12 cellular contexts compared by ENCODE assay signal in genomic region chr3:23219552-23219951, GRCh38. TPM values are rescaled to one million over a fixed set of nuclear protein-coding genes. Genes with fewer than 3 reads are reported as not detected.
DNase-seq lines count a peak whose midpoint lies in the region; ATAC-seq and TF ChIP-seq lines count a peak whose summit lies in the region.
"Had no signal": no experiment of that assay in that cellular context is flagged by ENCODE, and none has a peak within 500 bp of the region (broad histone marks: within the 10 kb centered on the region; RNA-seq: fewer than 3 reads in every experiment).

No MANE protein-coding gene starts in this region.

- DNase-seq in progenitor cell of endocrine pancreas (ENCODE audit: low spot score, unreplicated experiment) (no peak), SIG-M5 treated with dmso at 0.1 percent for 504 hours (lab: John Stamatoyannopoulos, UW; ENCODE audit: unreplicated experiment) (no peak), GOT3 (lab: John Stamatoyannopoulos, UW) (no peak)
- no peak for DNase-seq in activated T-helper 2 cell treated with anti-CD3 and anti-CD28 coated beads, Interferon-gamma antibody, Interleukin-2, Interleukin-4, amounts not matched to agents 10 μg/mL and 5 μg/mL and 100 μg/mL, durations not matched to agents 14 hours and 24 hours and 36 hours (ENCODE audit: low spot score)
- DNase-seq: activated CD4-positive, alpha-beta T cell treated with anti-CD3 and anti-CD28 coated beads, Interleukin-2, amount 10 ng/mL, durations not matched to agents 7 days and 5 days; activated naive CD4-positive, alpha-beta T cell treated with anti-CD3 and anti-CD28 coated beads for 36 hours; naive thymus-derived CD8-positive, alpha-beta T cell; NCI-H446 treated with DMSO at 0.1 percent for 48 hours; uterus had no signal

- TF ChIP-seq CTCF in progenitor cell of endocrine pancreas (IDR thresholded peaks at IDR 0.05; ENCODE audit: unreplicated experiment) = no peak

- H3K9me3 Mint-ChIP-seq in progenitor cell of endocrine pancreas (ENCODE audit: low read depth) = peaks cover 20% of the 10 kb centered on the region
- peaks cover 3% of the 10 kb centered on the region for H3K9me3 Mint-ChIP-seq in activated T-helper 2 cell treated with anti-CD3 and anti-CD28 coated beads, Interferon-gamma antibody, Interleukin-2, Interleukin-4, amounts not matched to agents 10 μg/mL and 5 μg/mL and 100 μg/mL, durations not matched to agents 14 hours and 24 hours and 36 hours

- peaks cover 5% of the 10 kb centered on the region for H3K36me3 Mint-ChIP-seq in progenitor cell of endocrine pancreas (ENCODE audit: insufficient read depth)
- no peaks in the 10 kb centered on the region for H3K36me3 Mint-ChIP-seq in activated T-helper 2 cell treated with anti-CD3 and anti-CD28 coated beads, Interferon-gamma antibody, Interleukin-2, Interleukin-4, amounts not matched to agents 10 μg/mL and 5 μg/mL and 100 μg/mL, durations not matched to agents 14 hours and 24 hours and 36 hours (ENCODE audit: low read depth)

- no peaks in the 10 kb centered on the region for H3K27me3 Mint-ChIP-seq in progenitor cell of endocrine pancreas
- H3K27me3 Mint-ChIP-seq in activated T-helper 2 cell treated with anti-CD3 and anti-CD28 coated beads, Interferon-gamma antibody, Interleukin-2, Interleukin-4, amounts not matched to agents 10 μg/mL and 5 μg/mL and 100 μg/mL, durations not matched to agents 14 hours and 24 hours and 36 hours (ENCODE audit: low read depth) = no peaks in the 10 kb centered on the region
- H3K27me3 Mint-ChIP-seq: activated CD4-positive, alpha-beta T cell treated with anti-CD3 and anti-CD28 coated beads, Interleukin-2, amount 10 ng/mL, durations not matched to agents 7 days and 5 days; naive thymus-derived CD8-positive, alpha-beta T cell had no signal

- H3K4me3 Mint-ChIP-seq in progenitor cell of endocrine pancreas (ENCODE audit: low read depth) = no peak overlapping the region
- no peak overlapping the region for H3K4me3 Mint-ChIP-seq in activated T-helper 2 cell treated with anti-CD3 and anti-CD28 coated beads, Interferon-gamma antibody, Interleukin-2, Interleukin-4, amounts not matched to agents 10 μg/mL and 5 μg/mL and 100 μg/mL, durations not matched to agents 14 hours and 24 hours and 36 hours (ENCODE audit: low read depth)
- H3K4me3 Mint-ChIP-seq: activated CD4-positive, alpha-beta T cell treated with anti-CD3 and anti-CD28 coated beads, Interleukin-2, amount 10 ng/mL, durations not matched to agents 7 days and 5 days; activated naive CD4-positive, alpha-beta T cell treated with anti-CD3 and anti-CD28 coated beads for 36 hours; naive thymus-derived CD8-positive, alpha-beta T cell had no signal

- ATAC-seq in GM19023 (IDR thresholded peaks at IDR 0.05; ENCODE audit: unreplicated experiment) = peak; percentile 41
- peak; percentile 46 for ATAC-seq in HG02571 (IDR thresholded peaks at IDR 0.05; ENCODE audit: unreplicated experiment)
- peak; percentile 57 for ATAC-seq in HG03432 (IDR thresholded peaks at IDR 0.05; ENCODE audit: unreplicated experiment)
- ATAC-seq: naive thymus-derived CD8-positive, alpha-beta T cell had no signal

- peaks cover 25% of the 10 kb centered on the region for H3K4me1 Mint-ChIP-seq in progenitor cell of endocrine pancreas (ENCODE audit: low read depth)
- peaks cover 10% of the 10 kb centered on the region for H3K4me1 Mint-ChIP-seq in activated T-helper 2 cell treated with anti-CD3 and anti-CD28 coated beads, Interferon-gamma antibody, Interleukin-2, Interleukin-4, amounts not matched to agents 10 μg/mL and 5 μg/mL and 100 μg/mL, durations not matched to agents 14 hours and 24 hours and 36 hours (ENCODE audit: low read depth)
- H3K4me1 Mint-ChIP-seq: activated CD4-positive, alpha-beta T cell treated with anti-CD3 and anti-CD28 coated beads, Interleukin-2, amount 10 ng/mL, durations not matched to agents 7 days and 5 days had no signal

- intact Hi-C loops in activated T-helper 2 cell treated with anti-CD3 and anti-CD28 coated beads, Interferon-gamma antibody, Interleukin-2, Interleukin-4, amounts not matched to agents 10 μg/mL and 5 μg/mL and 100 μg/mL, durations not matched to agents 14 hours and 24 hours and 36 hours (cut with micrococcal nuclease) = no loop called here

- peak overlapping the region; percentile 4 for H3K27ac Mint-ChIP-seq in progenitor cell of endocrine pancreas
- no peak overlapping the region for H3K27ac Mint-ChIP-seq in activated T-helper 2 cell treated with anti-CD3 and anti-CD28 coated beads, Interferon-gamma antibody, Interleukin-2, Interleukin-4, amounts not matched to agents 10 μg/mL and 5 μg/mL and 100 μg/mL, durations not matched to agents 14 hours and 24 hours and 36 hours
- H3K27ac Mint-ChIP-seq: activated CD4-positive, alpha-beta T cell treated with anti-CD3 and anti-CD28 coated beads, Interleukin-2, amount 10 ng/mL, durations not matched to agents 7 days and 5 days; activated naive CD4-positive, alpha-beta T cell treated with anti-CD3 and anti-CD28 coated beads for 36 hours had no signal

RNA-seq across cellular contexts. Expression of gene UBE2E2, which starts 16.4 kb away (rescaled TPM):
- 32.5 and 41.5 TPM in 2 replicates for total RNA-seq in progenitor cell of endocrine pancreas
- 6.3 and 7.5 TPM in 2 replicates for total RNA-seq in activated T-helper 2 cell treated with anti-CD3 and anti-CD28 coated beads, Interferon-gamma antibody, Interleukin-2, Interleukin-4, amounts not matched to agents 10 μg/mL and 5 μg/mL and 100 μg/mL, durations not matched to agents 14 hours and 24 hours and 36 hours
